ENCODE assay signal across 19 cellular contexts in the genomic region with DNA sequence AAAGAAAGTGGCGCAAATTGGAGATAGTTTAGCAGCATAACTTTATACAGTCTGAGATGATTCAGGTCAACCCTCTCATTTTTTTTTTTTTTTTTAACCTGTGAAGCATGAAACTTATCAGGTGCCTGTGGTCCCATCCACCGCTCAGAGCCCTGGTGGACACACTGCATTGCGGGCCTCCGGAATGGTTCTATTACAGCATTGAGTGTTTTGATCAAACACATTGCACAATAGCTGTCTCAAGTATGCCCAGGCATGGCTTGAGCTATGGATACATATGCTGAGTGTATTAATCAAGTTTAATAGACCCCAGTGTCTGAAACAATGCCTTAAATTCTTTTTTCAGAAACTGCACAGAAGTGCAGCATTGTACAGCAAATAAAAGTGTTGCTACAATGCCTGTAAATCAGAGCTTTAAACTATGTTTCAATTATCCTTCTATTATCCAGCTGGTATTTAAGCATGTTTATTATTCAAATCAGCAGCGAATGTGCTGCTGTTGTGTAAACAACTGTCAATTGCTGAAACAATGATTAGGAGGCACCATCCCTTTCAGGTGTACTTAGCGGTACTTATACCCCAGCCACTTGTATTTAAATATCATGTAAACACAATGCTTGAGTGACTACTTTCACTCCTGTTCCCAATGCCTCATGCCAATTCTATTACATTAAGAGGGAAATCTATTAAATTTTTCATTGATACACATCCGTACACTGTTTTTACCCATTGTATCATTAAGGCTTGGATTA.
DNase-seq lines count a peak whose midpoint lies in the region; ATAC-seq and TF ChIP-seq lines count a peak whose summit lies in the region.
"Had no signal": no experiment of that assay in that cellular context is flagged by ENCODE, and none has a peak within 500 bp of the region (broad histone marks: within the 10 kb centered on the region; RNA-seq: fewer than 3 reads in every experiment).

No MANE protein-coding gene starts in this region.

- H3K4me2 ChIP-seq in GM23338 = peak overlapping the region; percentile 44
- H3K4me2 ChIP-seq in Karpas-422 (ENCODE audit: low read depth, low read length, poor library complexity, severe bottlenecking) = no peak overlapping the region

- peak overlapping the region; percentile 56; the same call in 1 of the 2 replicates for H3K27ac Mint-ChIP-seq in GM23338
- no peak overlapping the region for H3K27ac Mint-ChIP-seq in CD8-positive, alpha-beta T cell
- H3K27ac Mint-ChIP-seq: activated CD4-positive, alpha-beta T cell treated with anti-CD3 and anti-CD28 coated beads for 36 hours; activated CD8-positive, alpha-beta memory T cell treated with anti-CD3 and anti-CD28 coated beads, Interleukin-2, amount 10 ng/mL, durations not matched to agents 7 days and 5 days; activated naive CD8-positive, alpha-beta T cell treated with anti-CD3 and anti-CD28 coated beads, Interleukin-2, amount 10 ng/mL, durations not matched to agents 7 days and 5 days; activated T-helper 17 cell treated with anti-CD3 and anti-CD28 coated beads, Interleukin-2, amount 50 U/mL, for 72 hours had no signal

- H3K27ac ChIP-seq in GM23338 (ENCODE audit: low read depth) = no peak overlapping the region
- H3K27ac ChIP-seq in left lung = no peak overlapping the region
- H3K27ac ChIP-seq in Karpas-422 (ENCODE audit: low read length) = no peak overlapping the region
- no peak overlapping the region for H3K27ac ChIP-seq in CD8-positive, alpha-beta T cell (ENCODE audit: low read depth, low read length)
- H3K27ac ChIP-seq: suprapubic skin had no signal

- no peaks in the 10 kb centered on the region for H3K27me3 Mint-ChIP-seq in GM23338 (ENCODE audit: insufficient read depth, low read depth, poor library complexity)
- no peaks in the 10 kb centered on the region for H3K27me3 Mint-ChIP-seq in CD8-positive, alpha-beta T cell (ENCODE audit: low read depth)
- H3K27me3 Mint-ChIP-seq: activated CD4-positive, alpha-beta T cell treated with anti-CD3 and anti-CD28 coated beads for 36 hours; activated CD8-positive, alpha-beta memory T cell treated with anti-CD3 and anti-CD28 coated beads, Interleukin-2, amount 10 ng/mL, durations not matched to agents 7 days and 5 days; activated naive CD8-positive, alpha-beta T cell treated with anti-CD3 and anti-CD28 coated beads, Interleukin-2, amount 10 ng/mL, durations not matched to agents 7 days and 5 days had no signal

- H3K9me3 ChIP-seq in left lung (peaks cover 0 to 7% of the 10 kb centered on the region in 2 donors), Karpas-422 (ENCODE audit: low read length) (no peaks in the 10 kb centered on the region)
- no peaks in the 10 kb centered on the region for H3K9me3 ChIP-seq in CD8-positive, alpha-beta T cell (ENCODE audit: low read length)
- H3K9me3 ChIP-seq: suprapubic skin had no signal

- H3K36me3 Mint-ChIP-seq in GM23338 (ENCODE audit: low read depth) = no peaks in the 10 kb centered on the region
- H3K36me3 Mint-ChIP-seq in CD8-positive, alpha-beta T cell = no peaks in the 10 kb centered on the region
- H3K36me3 Mint-ChIP-seq: activated CD8-positive, alpha-beta memory T cell treated with anti-CD3 and anti-CD28 coated beads, Interleukin-2, amount 10 ng/mL, durations not matched to agents 7 days and 5 days; activated naive CD8-positive, alpha-beta T cell treated with anti-CD3 and anti-CD28 coated beads, Interleukin-2, amount 10 ng/mL, durations not matched to agents 7 days and 5 days had no signal

- H4K20me1 ChIP-seq in GM23338 (replicated peaks; ENCODE audit: insufficient read depth) = no peaks in the 10 kb centered on the region
- no peaks in the 10 kb centered on the region for H4K20me1 ChIP-seq in Karpas-422 (ENCODE audit: insufficient read depth, low read depth, low read length)

- ATAC-seq in GM23338 (peak; percentile 72), left lung (peak; percentile 82), HG03460 (IDR thresholded peaks at IDR 0.05; ENCODE audit: unreplicated experiment) (no peak)
- ATAC-seq in CD8-positive, alpha-beta T cell = no peak
- ATAC-seq: activated CD4-positive, alpha-beta T cell treated with anti-CD3 and anti-CD28 coated beads for 36 hours; activated CD8-positive, alpha-beta memory T cell treated with anti-CD3 and anti-CD28 coated beads, Interleukin-2, amount 10 ng/mL, durations not matched to agents 7 days and 5 days; activated T-helper 17 cell treated with anti-CD3 and anti-CD28 coated beads, Interleukin-2, amount 50 U/mL, for 72 hours; left colon had no signal

- intact Hi-C loops in left lung (cut with DNase I) = no loop called here
- intact Hi-C loops in CD8-positive, alpha-beta T cell (cut with DNase I, micrococcal nuclease) = no loop called here

- H3K27me3 ChIP-seq in GM23338 (ENCODE audit: insufficient read depth) = no peaks in the 10 kb centered on the region
- H3K27me3 ChIP-seq in left lung = no peaks in the 10 kb centered on the region
- no peaks in the 10 kb centered on the region for H3K27me3 ChIP-seq in Karpas-422 (ENCODE audit: low read length)
- no peaks in the 10 kb centered on the region for H3K27me3 ChIP-seq in CD8-positive, alpha-beta T cell (ENCODE audit: insufficient read depth, low read length)

- H3K4me3 ChIP-seq in GM23338 (peak overlapping the region; percentile 7; the same call in 1 of the 2 replicates), left lung (no peak overlapping the region), Karpas-422 (ENCODE audit: low read length) (no peak overlapping the region)
- H3K4me3 ChIP-seq in CD8-positive, alpha-beta T cell (ENCODE audit: low read depth, low read length) = no peak overlapping the region
- H3K4me3 ChIP-seq: suprapubic skin had no signal

- H3K4me1 Mint-ChIP-seq in GM23338 = peaks cover 18% of the 10 kb centered on the region
- no peaks in the 10 kb centered on the region for H3K4me1 Mint-ChIP-seq in CD8-positive, alpha-beta T cell (ENCODE audit: low read depth)
- H3K4me1 Mint-ChIP-seq: activated CD4-positive, alpha-beta T cell treated with anti-CD3 and anti-CD28 coated beads for 36 hours; activated CD8-positive, alpha-beta memory T cell treated with anti-CD3 and anti-CD28 coated beads, Interleukin-2, amount 10 ng/mL, durations not matched to agents 7 days and 5 days; activated naive CD8-positive, alpha-beta T cell treated with anti-CD3 and anti-CD28 coated beads, Interleukin-2, amount 10 ng/mL, durations not matched to agents 7 days and 5 days; activated T-helper 17 cell treated with anti-CD3 and anti-CD28 coated beads, Interleukin-2, amount 50 U/mL, for 72 hours had no signal

- CTCF ChIA-PET in CD8-positive, alpha-beta T cell (lab: Charles Lee) = no interaction called here

- POLR2A ChIA-PET in CD8-positive, alpha-beta T cell (lab: Charles Lee) = no interaction called here

- no peak overlapping the region for H3K9ac ChIP-seq in Karpas-422 (ENCODE audit: low read length)

- H3K36me3 ChIP-seq in GM23338 (ENCODE audit: insufficient read depth) (no peaks in the 10 kb centered on the region), left lung (no peaks in the 10 kb centered on the region), Karpas-422 (ENCODE audit: insufficient read depth, low read length) (no peaks in the 10 kb centered on the region)
- H3K36me3 ChIP-seq in CD8-positive, alpha-beta T cell (ENCODE audit: insufficient read depth, low read length) = no peaks in the 10 kb centered on the region
- H3K36me3 ChIP-seq: suprapubic skin had no signal

- DNase-seq in GM23338 (ENCODE audit: low spot score) = peak; percentile 34
- peak; percentile 59 for DNase-seq in NCI-H146 (lab: John Stamatoyannopoulos, UW)
- DNase-seq in NCI-H69 (lab: John Stamatoyannopoulos, UW) = peak; percentile 86
- no peak for DNase-seq in left lung
- no peak for DNase-seq in Karpas-422
- DNase-seq in CD8-positive, alpha-beta T cell = no peak
- DNase-seq: activated CD4-positive, alpha-beta T cell treated with anti-CD3 and anti-CD28 coated beads for 36 hours; activated CD8-positive, alpha-beta memory T cell treated with anti-CD3 and anti-CD28 coated beads, Interleukin-2, amount 10 ng/mL, durations not matched to agents 7 days and 5 days; activated naive CD8-positive, alpha-beta T cell treated with anti-CD3 and anti-CD28 coated beads, Interleukin-2, amount 10 ng/mL, durations not matched to agents 7 days and 5 days; DND-41; effector CD8-positive, alpha-beta T cell; H7; left colon; NCI-H1694 treated with DMSO at 0.1 percent for 48 hours; NCI-H524 treated with DMSO at 0.1 percent for 48 hours; Right ventricle myocardium superior had no signal

- H3K4me3 Mint-ChIP-seq in GM23338 = no peak overlapping the region
- no peak overlapping the region for H3K4me3 Mint-ChIP-seq in CD8-positive, alpha-beta T cell
- H3K4me3 Mint-ChIP-seq: activated CD4-positive, alpha-beta T cell treated with anti-CD3 and anti-CD28 coated beads for 36 hours; activated CD8-positive, alpha-beta memory T cell treated with anti-CD3 and anti-CD28 coated beads, Interleukin-2, amount 10 ng/mL, durations not matched to agents 7 days and 5 days; activated naive CD8-positive, alpha-beta T cell treated with anti-CD3 and anti-CD28 coated beads, Interleukin-2, amount 10 ng/mL, durations not matched to agents 7 days and 5 days; activated T-helper 17 cell treated with anti-CD3 and anti-CD28 coated beads, Interleukin-2, amount 50 U/mL, for 72 hours had no signal

- H3K9me3 Mint-ChIP-seq in GM23338 = no peaks in the 10 kb centered on the region; the same call in 1 of the 3 replicates
- peaks cover 6% of the 10 kb centered on the region for H3K9me3 Mint-ChIP-seq in CD8-positive, alpha-beta T cell
- H3K9me3 Mint-ChIP-seq: activated naive CD8-positive, alpha-beta T cell treated with anti-CD3 and anti-CD28 coated beads, Interleukin-2, amount 10 ng/mL, durations not matched to agents 7 days and 5 days had no signal

- H3F3A ChIP-seq in GM23338 (replicated peaks; ENCODE audit: low read depth) = no peaks in the 10 kb centered on the region

- H3K79me2 ChIP-seq in GM23338 (replicated peaks; ENCODE audit: insufficient read depth) = no peaks in the 10 kb centered on the region
- H3K79me2 ChIP-seq in Karpas-422 (ENCODE audit: low read length) = no peaks in the 10 kb centered on the region

- H3K9me2 ChIP-seq in GM23338 (ENCODE audit: insufficient read depth) (peaks cover 2% of the 10 kb centered on the region; the same call in 1 of the 2 replicates), Karpas-422 (replicated peaks; ENCODE audit: insufficient read depth, low read length) (no peaks in the 10 kb centered on the region)

- H3K4me1 ChIP-seq in GM23338 (ENCODE audit: insufficient read depth) = peaks cover 19% of the 10 kb centered on the region; the same call in 1 of the 2 replicates
- H3K4me1 ChIP-seq in left lung = no peaks in the 10 kb centered on the region
- H3K4me1 ChIP-seq in Karpas-422 (ENCODE audit: low read length) = no peaks in the 10 kb centered on the region
- H3K4me1 ChIP-seq in CD8-positive, alpha-beta T cell (ENCODE audit: insufficient read depth, low read length) = no peaks in the 10 kb centered on the region
- H3K4me1 ChIP-seq: suprapubic skin had no signal

- H2AFZ ChIP-seq in GM23338 = no peak overlapping the region
- no peak overlapping the region for H2AFZ ChIP-seq in Karpas-422 (ENCODE audit: low read length)

- TF ChIP-seq CTCF in GM23338 (conservative IDR thresholded peaks at IDR 0.05; ENCODE audit: low read depth in 2 of 2) (no peak), left lung (IDR thresholded peaks at IDR 0.05) (no peak)
- TF ChIP-seq CTCF in CD8-positive, alpha-beta T cell (IDR thresholded peaks at IDR 0.05) = no peak

TF ChIP-seq in GM23338, 12 proteins besides CTCF, POLR2A, EP300 and RAD21 (continues in another document):
- TF ChIP-seq NANOG (IDR thresholded peaks at IDR 0.05; ENCODE audit: borderline replicate concordance) = peak; percentile 99

Comparison
In these comparisons a context has a peak if more than half of its experiments do, and no peak if none do; other contexts are left out.
1. ATAC-seq: peak in GM23338 (single experiment) and left lung (single experiment); none in HG03460 (single experiment) and CD8-positive, alpha-beta T cell (single experiment).
2. DNase-seq: peak in GM23338 (single experiment), NCI-H146 (single experiment) and NCI-H69 (single experiment); none in left lung (0 of 2), Karpas-422 (single experiment) and CD8-positive, alpha-beta T cell (0 of 7).